Comparison of ENCODE assay signal across 1 cellular context in genomic region chr13:23378009-23378632, GRCh38.
TF ChIP-seq lines count a peak whose summit lies in the region.

No MANE protein-coding gene starts in this region.

TF ChIP-seq in H1, 55 proteins besides CTCF, POLR2A, EP300 and RAD21 (continued from another document):
- TF ChIP-seq, protein P1, sequence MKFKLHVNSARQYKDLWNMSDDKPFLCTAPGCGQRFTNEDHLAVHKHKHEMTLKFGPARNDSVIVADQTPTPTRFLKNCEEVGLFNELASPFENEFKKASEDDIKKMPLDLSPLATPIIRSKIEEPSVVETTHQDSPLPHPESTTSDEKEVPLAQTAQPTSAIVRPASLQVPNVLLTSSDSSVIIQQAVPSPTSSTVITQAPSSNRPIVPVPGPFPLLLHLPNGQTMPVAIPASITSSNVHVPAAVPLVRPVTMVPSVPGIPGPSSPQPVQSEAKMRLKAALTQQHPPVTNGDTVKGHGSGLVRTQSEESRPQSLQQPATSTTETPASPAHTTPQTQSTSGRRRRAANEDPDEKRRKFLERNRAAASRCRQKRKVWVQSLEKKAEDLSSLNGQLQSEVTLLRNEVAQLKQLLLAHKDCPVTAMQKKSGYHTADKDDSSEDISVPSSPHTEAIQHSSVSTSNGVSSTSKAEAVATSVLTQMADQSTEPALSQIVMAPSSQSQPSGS (IDR thresholded peaks at IDR 0.05; ENCODE audit: low read length) = no peak
- TF ChIP-seq CTBP2 (IDR thresholded peaks at IDR 0.05; ENCODE audit: borderline replicate concordance, insufficient read depth, insufficient read length, low read length) = no peak
- TF ChIP-seq TBP (IDR thresholded peaks at IDR 0.05; ENCODE audit: low read depth, low read length) = no peak
- no peak for TF ChIP-seq ASH2L (IDR thresholded peaks at IDR 0.05; ENCODE audit: low read length)
- no peak for TF ChIP-seq BCL11A (IDR thresholded peaks at IDR 0.05; ENCODE audit: low read depth in 2 of 2, low read length in 2 of 2)
- no peak for TF ChIP-seq CHD1 (IDR thresholded peaks at IDR 0.05; ENCODE audit: low read depth, low read length)
- TF ChIP-seq FOSL1 (IDR thresholded peaks at IDR 0.05; ENCODE audit: insufficient read depth, low read depth, low read length) = no peak
- no peak for TF ChIP-seq KDM5A (IDR thresholded peaks at IDR 0.05; ENCODE audit: low read length)
- no peak for TF ChIP-seq JUND (IDR thresholded peaks at IDR 0.05; ENCODE audit: low read length)
- no peak for TF ChIP-seq MAFK (IDR thresholded peaks at IDR 0.05; ENCODE audit: low read depth, low read length)
- no peak for TF ChIP-seq TAF1 (IDR thresholded peaks at IDR 0.05; ENCODE audit: low read depth, low read length)
- no peak for TF ChIP-seq TCF12 (IDR thresholded peaks at IDR 0.05; ENCODE audit: low read depth, low read length)
